ENCODE assay signal across 8 cellular contexts in the genomic region with DNA sequence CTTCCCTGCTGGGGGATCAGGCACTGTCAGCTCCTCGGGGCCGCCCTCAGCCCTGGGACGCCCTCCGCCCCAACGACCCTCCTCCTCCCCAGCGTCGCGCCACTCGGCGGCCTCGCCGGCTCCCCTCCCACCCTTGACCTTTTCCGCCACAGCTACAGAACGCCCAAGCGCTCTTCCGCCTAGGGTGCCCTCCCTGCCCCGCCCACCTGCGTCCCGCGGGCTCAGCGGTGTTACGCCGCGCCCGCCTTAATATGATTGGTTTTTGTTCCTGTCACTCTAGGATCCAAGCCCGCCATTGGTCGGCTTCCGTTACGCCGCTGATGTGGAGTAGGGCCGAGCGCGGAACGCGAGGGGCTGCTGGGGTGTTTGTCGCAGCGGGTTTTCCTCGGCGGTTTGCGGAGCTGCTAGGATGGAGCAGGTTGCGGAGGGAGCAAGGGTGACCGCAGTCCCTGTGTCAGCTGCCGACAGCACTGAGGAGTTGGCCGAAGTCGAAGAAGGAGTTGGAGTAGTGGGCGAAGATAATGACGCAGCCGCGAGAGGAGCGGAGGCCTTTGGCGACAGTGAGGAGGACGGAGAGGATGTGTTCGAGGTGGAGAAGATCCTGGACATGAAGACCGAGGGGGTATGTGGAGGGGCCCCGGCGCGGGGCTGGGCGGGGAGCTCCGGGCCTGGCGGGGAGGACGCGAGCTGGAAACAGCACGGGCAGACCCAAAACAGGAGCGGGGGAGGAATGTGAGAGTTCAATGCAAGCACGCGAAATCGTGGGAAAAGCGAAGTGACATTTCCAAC. TPM values are rescaled to one million over a fixed set of nuclear protein-coding genes. Genes with fewer than 3 reads are reported as not detected.
DNase-seq lines count a peak whose midpoint lies in the region; ATAC-seq and TF ChIP-seq lines count a peak whose summit lies in the region.

MPHOSPH8 (plus strand) TSS at position 320 of the 789 bp plus-strand sequence; CDS start at position 410, 90 bp downstream.

- H3K4me1 ChIP-seq in Panc1 (ENCODE audit: control insufficient read depth, insufficient read depth, low read length) (peaks cover 10% of the 10 kb centered on the region; the same call in 1 of the 2 replicates), esophagus muscularis mucosa (peaks cover 33 to 39% (median 36%) of the 10 kb centered on the region in 4 donors)

- H3K27ac ChIP-seq in Panc1 (ENCODE audit: low read length) (peak within 1 kb of the TSS; percentile 93), esophagus muscularis mucosa (replicated peaks in 1 of 4) (peak within 1 kb of the TSS; percentile 92 to 96 (median 94))

- in situ Hi-C loops in Panc1 (cut with HindIII; ENCODE audit: low pct_unique_long_range_greater_than_20kb, low sequenced_read_pairs) = no loop called here

- H3K27me3 ChIP-seq in Panc1 (ENCODE audit: control insufficient read depth, insufficient read depth, low read length) (no peaks in the 10 kb centered on the region), esophagus muscularis mucosa (no peaks in the 10 kb centered on the region)

- no peak for TF ChIP-seq EP300 in esophagus muscularis mucosa (IDR thresholded peaks at IDR 0.05)

- ATAC-seq in GM21723 (IDR thresholded peaks at IDR 0.05; ENCODE audit: unreplicated experiment) (peak; percentile 99), Panc1 (peak; percentile 98)

- TSS peak; percentile 61 for BruUV-seq in Panc1 (replicated peaks; lab: Mats Ljungman, UMichigan)

- TF ChIP-seq CTCF in Panc1 (IDR thresholded peaks at IDR 0.05) = no peak
- peak in 1 of 3 experiments; percentile 9 for TF ChIP-seq CTCF in esophagus muscularis mucosa (IDR thresholded peaks at IDR 0.05)

- intact Hi-C loops in Panc1 (cut with micrococcal nuclease; ENCODE audit: unreplicated experiment) (no loop called here), esophagus muscularis mucosa (cut with DNase I) (loop anchor here (5.0 to 10.0 kb wide), 2 partner anchors 231 to 324 kb away; partner anchors contain the start of genes ZMYM2 and ZMYM5)

- H3K9me3 ChIP-seq in Panc1 (ENCODE audit: control insufficient read depth, insufficient read depth, low read depth, low read length) (no peaks in the 10 kb centered on the region), esophagus muscularis mucosa (no peaks in the 10 kb centered on the region)

- CTCF ChIA-PET in Panc1 (lab: Charles Lee) = interaction anchor here (0.5 to 0.7 kb wide), 2 partner anchors 15 to 26 kb away, joined by 4 read pairs; no protein-coding TSS in a partner anchor

- TF ChIP-seq POLR2A in esophagus muscularis mucosa (IDR thresholded peaks at IDR 0.05; ENCODE audit: low read depth) = peak; percentile 45

- under 1% methylated on average over 56 of the region's 68 CpGs for WGBS in esophagus muscularis mucosa

- POLR2A ChIA-PET in Panc1 (lab: Charles Lee) = no interaction called here

- H3K4me3 ChIP-seq in Panc1 (ENCODE audit: low read depth in 2 of 2, low read length in 2 of 2) = peak within 1 kb of the TSS; percentile 65 to 96
- peak within 1 kb of the TSS; percentile 73 to 91 (median 84) for H3K4me3 ChIP-seq in esophagus muscularis mucosa

- 0 out of 2 replicates have a peak, but pooled peaks cover 2% of the 10 kb centered on the region for H3K36me3 ChIP-seq in Panc1 (ENCODE audit: control insufficient read depth, insufficient read depth, low read length)
- peaks cover 0 to 4% (median 0%) of the 10 kb centered on the region in 4 donors for H3K36me3 ChIP-seq in esophagus muscularis mucosa

- DNase-seq in DMS53 (lab: John Stamatoyannopoulos, UW) (peak; percentile 99), KG1 (lab: John Stamatoyannopoulos, UW) (peak; percentile 83), Panc1 (ENCODE audit: low read depth, low spot score) (peak; percentile 52), esophagus muscularis mucosa (ENCODE audit: extremely low spot score) (peak; percentile 99), myocyte (ENCODE audit: low read depth) (peak; percentile 97)
- peak; percentile 93 to 96 for DNase-seq in activated T-cell treated with anti-CD3 and anti-CD28 coated beads, Interleukin-2, amount 50 U/mL, for 48 hours
- peak; percentile 88 to 90 for DNase-seq in stimulated activated CD8-positive, alpha-beta memory T cell treated with anti-CD3 and anti-CD28 coated beads, Interleukin-7, amount 100 ng/mL, for 48 hours (ENCODE audit: extremely low read depth in 1 of 2, low read depth in 1 of 2)

RNA-seq across cellular contexts. Expression of gene MPHOSPH8, which starts in this region (rescaled TPM):
- total RNA-seq in Panc1 (2021; ENCODE audit: unreplicated experiment) (20.6 TPM), esophagus muscularis mucosa (10 to 100 TPM; 34.1 to 40.3 (median 39.0) TPM), myocyte (14.8 and 16.7 TPM in 2 replicates)
- polyA plus RNA-seq in Panc1 (2012; ENCODE audit: insufficient read length) = 17.2 TPM
- 20.4 TPM for polyA plus RNA-seq in myocyte (2012)

Comparison
In these comparisons a context has a peak if more than half of its experiments do, and no peak if none do; other contexts are left out.
1. Peak in every context shown above with its lines: DNase-seq, ATAC-seq, H3K4me3 ChIP-seq and H3K27ac ChIP-seq.